In the genomic region with DNA sequence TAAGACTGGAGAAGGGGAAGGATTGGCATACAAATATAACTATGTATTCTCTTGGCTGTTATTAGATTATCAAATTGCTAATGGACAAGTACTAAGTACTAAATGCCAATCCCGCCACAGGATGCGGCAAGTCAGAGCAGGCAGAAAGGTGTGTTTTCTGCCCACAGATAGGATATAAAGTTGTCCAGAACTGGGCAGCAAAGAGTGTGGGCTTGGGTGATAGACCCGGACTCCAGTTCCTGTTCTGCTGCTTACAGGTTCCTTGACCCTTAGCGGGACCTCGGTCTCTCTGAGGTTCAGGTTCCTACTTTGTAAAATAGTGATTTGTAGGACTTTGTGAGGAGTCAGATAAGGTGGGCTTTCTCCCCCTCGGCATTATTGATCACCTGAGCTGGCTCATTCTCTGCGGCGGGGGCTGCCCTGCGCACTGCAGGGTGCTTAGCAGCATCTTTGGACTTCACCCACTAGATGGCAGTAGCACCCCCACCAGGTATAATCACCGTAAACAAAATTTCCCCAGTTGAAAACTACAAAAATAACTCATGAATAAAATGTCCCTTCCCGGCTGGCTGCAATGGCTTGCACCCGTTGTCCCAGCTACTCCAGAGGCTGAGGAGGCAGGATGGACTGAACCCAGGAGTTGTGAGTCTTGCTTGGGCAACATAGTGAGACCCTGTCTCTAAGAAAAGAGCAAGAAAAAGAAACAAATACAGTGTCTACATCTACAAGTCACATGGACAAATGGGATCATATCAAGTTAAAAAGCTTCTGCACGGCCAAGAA, we compare ENCODE assay signal across 9 cellular contexts.
A peak's percentile ranks its signal among the peaks of the same experiment; 100 is the strongest.
DNase-seq lines count a peak whose midpoint lies in the region; ATAC-seq and TF ChIP-seq lines count a peak whose summit lies in the region.
"Had no signal": no experiment of that assay in that cellular context is flagged by ENCODE, and none has a peak within 500 bp of the region (broad histone marks: within the 10 kb centered on the region; RNA-seq: fewer than 3 reads in every experiment).

No MANE protein-coding gene starts in this region.

- DNase-seq in Caki2 (ENCODE audit: low read depth) (peak; percentile 33), SK-N-SH (peak; percentile 29), progenitor cell of endocrine pancreas (ENCODE audit: low spot score, unreplicated experiment) (peak; percentile 64), MV-4-11 (lab: John Stamatoyannopoulos, UW) (no peak)
- peak in 2 of 3 experiments; percentile 1 to 4 for DNase-seq in effector memory CD8-positive, alpha-beta T cell
- DNase-seq in stimulated activated naive CD4-positive, alpha-beta T cell treated with Interleukin-2 at 50 U/mL for 16 hours (lab: John Stamatoyannopoulos, UW), result no peak

- CTCF ChIA-PET in SK-N-SH (lab: Yijun Ruan, JAX), result interaction anchor here (0.7 to 3.7 kb wide), 11 partner anchors 11 to 1510 kb away, joined by 3 to 28 read pairs (median 3); no protein-coding TSS in a partner anchor

- H3K9me3 Mint-ChIP-seq in effector memory CD8-positive, alpha-beta T cell, result no peaks in the 10 kb centered on the region
- no peaks in the 10 kb centered on the region for H3K9me3 Mint-ChIP-seq in progenitor cell of endocrine pancreas (ENCODE audit: low read depth)
- H3K9me3 Mint-ChIP-seq: naive thymus-derived CD8-positive, alpha-beta T cell had no signal

- no peaks in the 10 kb centered on the region for H3K27me3 ChIP-seq in SK-N-SH (ENCODE audit: insufficient read depth)

- no peaks in the 10 kb centered on the region for H3F3A ChIP-seq in SK-N-SH (replicated peaks; ENCODE audit: insufficient read depth)

- 49% methylated on average over 13 of the region's 13 CpGs for WGBS in SK-N-SH (ENCODE audit: low lambda C conversion rate)

- H3K4me1 Mint-ChIP-seq in effector memory CD8-positive, alpha-beta T cell (ENCODE audit: low read depth in 2 of 2), result peaks cover 0 to 4% of the 10 kb centered on the region in 2 donors
- peaks cover 10% of the 10 kb centered on the region for H3K4me1 Mint-ChIP-seq in progenitor cell of endocrine pancreas (ENCODE audit: low read depth)

- H3K9ac ChIP-seq in SK-N-SH, result no peak overlapping the region

- ATAC-seq in GM18909 (IDR thresholded peaks at IDR 0.05; ENCODE audit: poor library complexity, unreplicated experiment) (peak; percentile 89), HG03097 (IDR thresholded peaks at IDR 0.05; ENCODE audit: low FRiP score, unreplicated experiment) (peak; percentile 52)
- no peak for ATAC-seq in effector memory CD8-positive, alpha-beta T cell (replicated peaks)

- no peaks in the 10 kb centered on the region for H4K20me1 ChIP-seq in SK-N-SH (ENCODE audit: insufficient read depth)

- H3K27ac ChIP-seq in SK-N-SH (ENCODE audit: low read depth in 2 of 2, low read length in 1 of 2), result no peak overlapping the region

- H3K36me3 ChIP-seq in SK-N-SH (replicated peaks in 1 of 2; ENCODE audit: control insufficient read depth in 1 of 2, insufficient read depth in 2 of 2, low read length in 1 of 2), result no peaks in the 10 kb centered on the region

- H3K9me3 ChIP-seq in SK-N-SH, result no peaks in the 10 kb centered on the region

- TF ChIP-seq CTCF in SK-N-SH (IDR thresholded peaks at IDR 0.05), result peak; percentile 75
- peak; percentile 91 for TF ChIP-seq CTCF in progenitor cell of endocrine pancreas (IDR thresholded peaks at IDR 0.05; ENCODE audit: unreplicated experiment)

- POLR2A ChIA-PET in SK-N-SH (lab: Yijun Ruan, JAX), result no interaction called here

- no peak overlapping the region for H2AFZ ChIP-seq in SK-N-SH (ENCODE audit: low read depth)

- peaks cover 20% of the 10 kb centered on the region in 2 donors for H3K27me3 Mint-ChIP-seq in effector memory CD8-positive, alpha-beta T cell
- no peaks in the 10 kb centered on the region for H3K27me3 Mint-ChIP-seq in progenitor cell of endocrine pancreas

- peak; percentile 58 for TF ChIP-seq RAD21 in SK-N-SH (IDR thresholded peaks at IDR 0.05; ENCODE audit: low read length)

- no peaks in the 10 kb centered on the region for H3K9me2 ChIP-seq in SK-N-SH

- H3K4me2 ChIP-seq in SK-N-SH, result no peak overlapping the region

- no peak overlapping the region for H3K4me3 Mint-ChIP-seq in effector memory CD8-positive, alpha-beta T cell
- peak overlapping the region; percentile 30 for H3K4me3 Mint-ChIP-seq in progenitor cell of endocrine pancreas (ENCODE audit: low read depth)

- no peaks in the 10 kb centered on the region for H3K36me3 Mint-ChIP-seq in effector memory CD8-positive, alpha-beta T cell (ENCODE audit: insufficient read depth)
- no peaks in the 10 kb centered on the region for H3K36me3 Mint-ChIP-seq in progenitor cell of endocrine pancreas (ENCODE audit: insufficient read depth)
- H3K36me3 Mint-ChIP-seq: naive thymus-derived CD8-positive, alpha-beta T cell had no signal

- H3K27ac Mint-ChIP-seq in effector memory CD8-positive, alpha-beta T cell, result no peak overlapping the region
- no peak overlapping the region for H3K27ac Mint-ChIP-seq in progenitor cell of endocrine pancreas

- in situ Hi-C loops in Caki2 (cut with HindIII; ENCODE audit: low pct_unique_long_range_greater_than_20kb, low sequenced_read_pairs), result no loop called here

- H3K4me1 ChIP-seq in SK-N-SH (ENCODE audit: control insufficient read depth in 1 of 2, insufficient read depth in 2 of 2, low read depth in 1 of 2, low read length in 1 of 2), result no peaks in the 10 kb centered on the region

- no peak for TF ChIP-seq EP300 in SK-N-SH (IDR thresholded peaks at IDR 0.05; ENCODE audit: borderline replicate concordance in 1 of 2, low read depth in 1 of 2, low read length in 1 of 2)

- H3K4me3 ChIP-seq in SK-N-SH (ENCODE audit: low read depth in 2 of 2, low read length in 1 of 2), result no peak overlapping the region; a peak in 1 of 4 replicates

- no peaks in the 10 kb centered on the region for H3K79me2 ChIP-seq in SK-N-SH (ENCODE audit: insufficient read depth)

TF ChIP-seq in SK-N-SH, 30 proteins besides CTCF, POLR2A, EP300 and RAD21:
- TF ChIP-seq SMC3 (IDR thresholded peaks at IDR 0.05; ENCODE audit: low read depth, low read length) (peak; percentile 26; the same call in 1 of the 2 replicates), FOSL2 (IDR thresholded peaks at IDR 0.05; ENCODE audit: borderline replicate concordance, low read depth) (no peak), SIN3A (IDR thresholded peaks at IDR 0.05; ENCODE audit: borderline replicate concordance, low read depth, low read length) (no peak)
TF ChIP-seq in SK-N-SH: peak in this region for 1.

Comparison
In these comparisons a context has a peak if more than half of its experiments do, and no peak if none do; other contexts are left out.
1. DNase-seq: peak in Caki2 (single experiment), SK-N-SH (single experiment), effector memory CD8-positive, alpha-beta T cell (2 of 3) and progenitor cell of endocrine pancreas (single experiment); none in MV-4-11 (single experiment) and stimulated activated naive CD4-positive, alpha-beta T cell treated with Interleukin-2 at 50 U/mL for 16 hours (single experiment).